1 cellular context compared by ENCODE assay signal in the genomic region with DNA sequence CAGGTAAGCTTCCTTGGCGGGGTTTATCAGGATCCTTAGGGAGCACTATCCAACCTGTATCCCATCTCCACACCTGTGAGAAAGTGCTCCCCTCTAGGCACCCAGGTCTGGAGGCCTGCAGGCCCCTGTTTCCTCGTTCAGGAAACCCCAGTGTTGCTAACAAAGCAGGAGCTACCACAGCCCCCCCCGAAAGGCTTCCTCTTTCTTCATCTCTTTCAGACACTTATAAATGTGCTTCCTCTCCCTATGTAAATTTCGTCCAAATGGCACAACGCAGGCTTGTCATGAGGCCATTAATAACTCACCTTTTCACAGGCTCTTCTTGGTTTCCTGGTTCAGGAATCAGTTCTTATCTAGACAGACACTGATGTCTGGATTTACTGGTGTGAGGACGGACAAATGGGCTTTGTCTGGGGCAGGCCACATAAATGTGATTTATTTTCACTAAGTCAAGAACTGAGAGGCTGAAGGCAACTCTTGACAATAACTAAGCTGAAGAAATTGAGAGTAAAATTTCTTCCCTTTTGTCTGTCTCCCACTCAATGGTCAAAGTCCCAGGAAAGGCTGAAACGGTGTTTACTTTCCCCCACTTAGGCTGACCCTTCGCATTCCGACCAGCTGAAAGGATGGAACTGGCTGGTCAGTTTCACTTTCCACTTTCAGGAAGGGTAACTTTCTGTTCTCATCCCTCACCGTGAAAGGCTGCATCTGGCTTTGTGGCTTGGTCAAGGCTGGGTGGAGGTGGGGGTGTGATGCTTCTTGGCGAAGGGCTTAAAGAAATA.
A peak's percentile ranks its signal among the peaks of the same experiment; 100 is the strongest.
TF ChIP-seq lines count a peak whose summit lies in the region.

No MANE protein-coding gene starts in this region.

TF ChIP-seq in HepG2, 621 proteins besides CTCF, POLR2A, EP300 and RAD21 (continued from another document and continues in another):
- TF ChIP-seq, protein P1, sequence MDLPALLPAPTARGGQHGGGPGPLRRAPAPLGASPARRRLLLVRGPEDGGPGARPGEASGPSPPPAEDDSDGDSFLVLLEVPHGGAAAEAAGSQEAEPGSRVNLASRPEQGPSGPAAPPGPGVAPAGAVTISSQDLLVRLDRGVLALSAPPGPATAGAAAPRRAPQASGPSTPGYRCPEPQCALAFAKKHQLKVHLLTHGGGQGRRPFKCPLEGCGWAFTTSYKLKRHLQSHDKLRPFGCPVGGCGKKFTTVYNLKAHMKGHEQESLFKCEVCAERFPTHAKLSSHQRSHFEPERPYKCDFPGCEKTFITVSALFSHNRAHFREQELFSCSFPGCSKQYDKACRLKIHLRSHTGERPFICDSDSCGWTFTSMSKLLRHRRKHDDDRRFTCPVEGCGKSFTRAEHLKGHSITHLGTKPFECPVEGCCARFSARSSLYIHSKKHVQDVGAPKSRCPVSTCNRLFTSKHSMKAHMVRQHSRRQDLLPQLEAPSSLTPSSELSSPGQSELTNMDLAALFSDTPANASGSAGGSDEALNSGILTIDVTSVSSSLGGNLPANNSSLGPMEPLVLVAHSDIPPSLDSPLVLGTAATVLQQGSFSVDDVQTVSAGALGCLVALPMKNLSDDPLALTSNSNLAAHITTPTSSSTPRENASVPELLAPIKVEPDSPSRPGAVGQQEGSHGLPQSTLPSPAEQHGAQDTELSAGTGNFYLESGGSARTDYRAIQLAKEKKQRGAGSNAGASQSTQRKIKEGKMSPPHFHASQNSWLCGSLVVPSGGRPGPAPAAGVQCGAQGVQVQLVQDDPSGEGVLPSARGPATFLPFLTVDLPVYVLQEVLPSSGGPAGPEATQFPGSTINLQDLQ (CRISPR knock-in tag; IDR thresholded peaks at IDR 0.05): peak; percentile 99
- TF ChIP-seq ARNT2 (CRISPR knock-in tag; IDR thresholded peaks at IDR 0.05; ENCODE audit: low read depth) (no peak), ZNF260 (CRISPR knock-in tag; IDR thresholded peaks at IDR 0.05; ENCODE audit: borderline replicate concordance, low read depth) (no peak), SP5 (CRISPR knock-in tag; IDR thresholded peaks at IDR 0.05; ENCODE audit: borderline replicate concordance, low read depth) (no peak), ZNF547 (CRISPR knock-in tag; IDR thresholded peaks at IDR 0.05) (no peak), ZSCAN29 (CRISPR knock-in tag; conservative IDR thresholded peaks at IDR 0.05) (no peak), BHLHE40 (IDR thresholded peaks at IDR 0.05; ENCODE audit: low read length) (peak; percentile 27; the same call in 1 of the 2 replicates), ZNF788 (CRISPR knock-in tag; IDR thresholded peaks at IDR 0.05; ENCODE audit: borderline replicate concordance) (no peak), ZNF720 (CRISPR knock-in tag; IDR thresholded peaks at IDR 0.05) (no peak), NAIF1 (CRISPR knock-in tag; IDR thresholded peaks at IDR 0.05; ENCODE audit: borderline replicate concordance) (peak; percentile 57; the same call in 1 of the 2 replicates), JDP2 (CRISPR knock-in tag; IDR thresholded peaks at IDR 0.05; ENCODE audit: borderline replicate concordance) (no peak), MYC (CRISPR knock-in tag; IDR thresholded peaks at IDR 0.05; ENCODE audit: borderline replicate concordance) (no peak), ZSCAN31 (CRISPR knock-in tag; IDR thresholded peaks at IDR 0.05; ENCODE audit: low read depth) (no peak), ZNF652 (CRISPR knock-in tag; IDR thresholded peaks at IDR 0.05; ENCODE audit: borderline replicate concordance, low read depth) (peak; percentile 76; the same call in 1 of the 2 replicates), ZEB1 (IDR thresholded peaks at IDR 0.05; ENCODE audit: insufficient replicate concordance, low read depth) (peak; percentile 6), BCL6 (CRISPR knock-in tag; IDR thresholded peaks at IDR 0.05) (peak; percentile 78), ZNF263 (CRISPR knock-in tag; IDR thresholded peaks at IDR 0.05) (peak; percentile 80), ZBTB20 (CRISPR knock-in tag; IDR thresholded peaks at IDR 0.05; ENCODE audit: borderline replicate concordance, low read depth) (no peak), CCAR2 (optimal IDR thresholded peaks at IDR 0.05; ENCODE audit: low read depth, low read length) (no peak), KAT8 (CRISPR knock-in tag; IDR thresholded peaks at IDR 0.05) (no peak; the same call in 1 of the 2 replicates)
- TF ChIP-seq, protein P2, sequence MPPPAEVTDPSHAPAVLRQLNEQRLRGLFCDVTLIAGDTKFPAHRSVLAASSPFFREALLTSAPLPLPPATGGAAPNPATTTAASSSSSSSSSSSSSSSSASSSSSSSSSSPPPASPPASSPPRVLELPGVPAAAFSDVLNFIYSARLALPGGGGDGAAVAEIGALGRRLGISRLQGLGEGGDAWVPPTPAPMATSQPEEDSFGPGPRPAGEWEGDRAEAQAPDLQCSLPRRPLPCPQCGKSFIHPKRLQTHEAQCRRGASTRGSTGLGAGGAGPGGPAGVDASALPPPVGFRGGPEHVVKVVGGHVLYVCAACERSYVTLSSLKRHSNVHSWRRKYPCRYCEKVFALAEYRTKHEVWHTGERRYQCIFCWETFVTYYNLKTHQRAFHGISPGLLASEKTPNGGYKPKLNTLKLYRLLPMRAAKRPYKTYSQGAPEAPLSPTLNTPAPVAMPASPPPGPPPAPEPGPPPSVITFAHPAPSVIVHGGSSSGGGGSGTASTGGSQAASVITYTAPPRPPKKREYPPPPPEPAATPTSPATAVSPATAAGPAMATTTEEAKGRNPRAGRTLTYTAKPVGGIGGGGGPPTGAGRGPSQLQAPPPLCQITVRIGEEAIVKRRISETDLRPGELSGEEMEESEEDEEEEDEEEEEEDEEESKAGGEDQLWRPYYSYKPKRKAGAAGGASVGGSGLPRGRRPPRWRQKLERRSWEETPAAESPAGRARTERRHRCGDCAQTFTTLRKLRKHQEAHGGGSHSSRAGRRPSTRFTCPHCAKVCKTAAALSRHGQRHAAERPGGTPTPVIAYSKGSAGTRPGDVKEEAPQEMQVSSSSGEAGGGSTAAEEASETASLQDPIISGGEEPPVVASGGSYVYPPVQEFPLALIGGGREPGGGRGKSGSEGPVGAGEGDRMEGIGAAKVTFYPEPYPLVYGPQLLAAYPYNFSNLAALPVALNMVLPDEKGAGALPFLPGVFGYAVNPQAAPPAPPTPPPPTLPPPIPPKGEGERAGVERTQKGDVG (CRISPR knock-in tag; IDR thresholded peaks at IDR 0.05; ENCODE audit: borderline replicate concordance): no peak
- TF ChIP-seq, protein P3, sequence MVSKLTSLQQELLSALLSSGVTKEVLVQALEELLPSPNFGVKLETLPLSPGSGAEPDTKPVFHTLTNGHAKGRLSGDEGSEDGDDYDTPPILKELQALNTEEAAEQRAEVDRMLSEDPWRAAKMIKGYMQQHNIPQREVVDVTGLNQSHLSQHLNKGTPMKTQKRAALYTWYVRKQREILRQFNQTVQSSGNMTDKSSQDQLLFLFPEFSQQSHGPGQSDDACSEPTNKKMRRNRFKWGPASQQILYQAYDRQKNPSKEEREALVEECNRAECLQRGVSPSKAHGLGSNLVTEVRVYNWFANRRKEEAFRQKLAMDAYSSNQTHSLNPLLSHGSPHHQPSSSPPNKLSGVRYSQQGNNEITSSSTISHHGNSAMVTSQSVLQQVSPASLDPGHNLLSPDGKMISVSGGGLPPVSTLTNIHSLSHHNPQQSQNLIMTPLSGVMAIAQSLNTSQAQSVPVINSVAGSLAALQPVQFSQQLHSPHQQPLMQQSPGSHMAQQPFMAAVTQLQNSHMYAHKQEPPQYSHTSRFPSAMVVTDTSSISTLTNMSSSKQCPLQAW (CRISPR knock-in tag; IDR thresholded peaks at IDR 0.05): 0 out of 2 replicates have a peak, but pooled peaks have one; percentile 37
- TF ChIP-seq, protein P4, sequence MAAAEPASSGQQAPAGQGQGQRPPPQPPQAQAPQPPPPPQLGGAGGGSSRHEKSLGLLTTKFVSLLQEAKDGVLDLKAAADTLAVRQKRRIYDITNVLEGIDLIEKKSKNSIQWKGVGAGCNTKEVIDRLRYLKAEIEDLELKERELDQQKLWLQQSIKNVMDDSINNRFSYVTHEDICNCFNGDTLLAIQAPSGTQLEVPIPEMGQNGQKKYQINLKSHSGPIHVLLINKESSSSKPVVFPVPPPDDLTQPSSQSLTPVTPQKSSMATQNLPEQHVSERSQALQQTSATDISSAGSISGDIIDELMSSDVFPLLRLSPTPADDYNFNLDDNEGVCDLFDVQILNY (CRISPR knock-in tag; conservative IDR thresholded peaks at IDR 0.05): no peak
- TF ChIP-seq, protein P5, sequence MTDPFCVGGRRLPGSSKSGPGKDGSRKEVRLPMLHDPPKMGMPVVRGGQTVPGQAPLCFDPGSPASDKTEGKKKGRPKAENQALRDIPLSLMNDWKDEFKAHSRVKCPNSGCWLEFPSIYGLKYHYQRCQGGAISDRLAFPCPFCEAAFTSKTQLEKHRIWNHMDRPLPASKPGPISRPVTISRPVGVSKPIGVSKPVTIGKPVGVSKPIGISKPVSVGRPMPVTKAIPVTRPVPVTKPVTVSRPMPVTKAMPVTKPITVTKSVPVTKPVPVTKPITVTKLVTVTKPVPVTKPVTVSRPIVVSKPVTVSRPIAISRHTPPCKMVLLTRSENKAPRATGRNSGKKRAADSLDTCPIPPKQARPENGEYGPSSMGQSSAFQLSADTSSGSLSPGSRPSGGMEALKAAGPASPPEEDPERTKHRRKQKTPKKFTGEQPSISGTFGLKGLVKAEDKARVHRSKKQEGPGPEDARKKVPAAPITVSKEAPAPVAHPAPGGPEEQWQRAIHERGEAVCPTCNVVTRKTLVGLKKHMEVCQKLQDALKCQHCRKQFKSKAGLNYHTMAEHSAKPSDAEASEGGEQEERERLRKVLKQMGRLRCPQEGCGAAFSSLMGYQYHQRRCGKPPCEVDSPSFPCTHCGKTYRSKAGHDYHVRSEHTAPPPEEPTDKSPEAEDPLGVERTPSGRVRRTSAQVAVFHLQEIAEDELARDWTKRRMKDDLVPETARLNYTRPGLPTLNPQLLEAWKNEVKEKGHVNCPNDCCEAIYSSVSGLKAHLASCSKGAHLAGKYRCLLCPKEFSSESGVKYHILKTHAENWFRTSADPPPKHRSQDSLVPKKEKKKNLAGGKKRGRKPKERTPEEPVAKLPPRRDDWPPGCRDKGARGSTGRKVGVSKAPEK (CRISPR knock-in tag; IDR thresholded peaks at IDR 0.05; ENCODE audit: borderline replicate concordance): no peak
- TF ChIP-seq, protein P6, sequence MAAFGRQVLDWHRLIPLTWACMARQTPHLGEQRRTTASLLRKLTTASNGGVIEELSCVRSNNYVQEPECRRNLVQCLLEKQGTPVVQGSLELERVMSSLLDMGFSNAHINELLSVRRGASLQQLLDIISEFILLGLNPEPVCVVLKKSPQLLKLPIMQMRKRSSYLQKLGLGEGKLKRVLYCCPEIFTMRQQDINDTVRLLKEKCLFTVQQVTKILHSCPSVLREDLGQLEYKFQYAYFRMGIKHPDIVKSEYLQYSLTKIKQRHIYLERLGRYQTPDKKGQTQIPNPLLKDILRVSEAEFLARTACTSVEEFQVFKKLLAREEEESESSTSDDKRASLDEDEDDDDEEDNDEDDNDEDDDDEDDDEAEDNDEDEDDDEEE (CRISPR knock-in tag; IDR thresholded peaks at IDR 0.05): no peak
- TF ChIP-seq, protein P7, sequence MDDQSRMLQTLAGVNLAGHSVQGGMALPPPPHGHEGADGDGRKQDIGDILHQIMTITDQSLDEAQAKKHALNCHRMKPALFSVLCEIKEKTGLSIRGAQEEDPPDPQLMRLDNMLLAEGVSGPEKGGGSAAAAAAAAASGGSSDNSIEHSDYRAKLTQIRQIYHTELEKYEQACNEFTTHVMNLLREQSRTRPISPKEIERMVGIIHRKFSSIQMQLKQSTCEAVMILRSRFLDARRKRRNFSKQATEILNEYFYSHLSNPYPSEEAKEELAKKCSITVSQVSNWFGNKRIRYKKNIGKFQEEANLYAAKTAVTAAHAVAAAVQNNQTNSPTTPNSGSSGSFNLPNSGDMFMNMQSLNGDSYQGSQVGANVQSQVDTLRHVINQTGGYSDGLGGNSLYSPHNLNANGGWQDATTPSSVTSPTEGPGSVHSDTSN (CRISPR knock-in tag; IDR thresholded peaks at IDR 0.05; ENCODE audit: borderline replicate concordance): no peak
- TF ChIP-seq, protein P8, sequence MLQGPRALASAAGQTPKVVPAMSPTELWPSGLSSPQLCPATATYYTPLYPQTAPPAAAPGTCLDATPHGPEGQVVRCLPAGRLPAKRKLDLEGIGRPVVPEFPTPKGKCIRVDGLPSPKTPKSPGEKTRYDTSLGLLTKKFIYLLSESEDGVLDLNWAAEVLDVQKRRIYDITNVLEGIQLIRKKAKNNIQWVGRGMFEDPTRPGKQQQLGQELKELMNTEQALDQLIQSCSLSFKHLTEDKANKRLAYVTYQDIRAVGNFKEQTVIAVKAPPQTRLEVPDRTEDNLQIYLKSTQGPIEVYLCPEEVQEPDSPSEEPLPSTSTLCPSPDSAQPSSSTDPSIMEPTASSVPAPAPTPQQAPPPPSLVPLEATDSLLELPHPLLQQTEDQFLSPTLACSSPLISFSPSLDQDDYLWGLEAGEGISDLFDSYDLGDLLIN (CRISPR knock-in tag; IDR thresholded peaks at IDR 0.05; ENCODE audit: borderline replicate concordance): no peak
- TF ChIP-seq, protein P9, sequence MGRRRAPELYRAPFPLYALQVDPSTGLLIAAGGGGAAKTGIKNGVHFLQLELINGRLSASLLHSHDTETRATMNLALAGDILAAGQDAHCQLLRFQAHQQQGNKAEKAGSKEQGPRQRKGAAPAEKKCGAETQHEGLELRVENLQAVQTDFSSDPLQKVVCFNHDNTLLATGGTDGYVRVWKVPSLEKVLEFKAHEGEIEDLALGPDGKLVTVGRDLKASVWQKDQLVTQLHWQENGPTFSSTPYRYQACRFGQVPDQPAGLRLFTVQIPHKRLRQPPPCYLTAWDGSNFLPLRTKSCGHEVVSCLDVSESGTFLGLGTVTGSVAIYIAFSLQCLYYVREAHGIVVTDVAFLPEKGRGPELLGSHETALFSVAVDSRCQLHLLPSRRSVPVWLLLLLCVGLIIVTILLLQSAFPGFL (CRISPR knock-in tag; IDR thresholded peaks at IDR 0.05): no peak
- TF ChIP-seq, protein P10, sequence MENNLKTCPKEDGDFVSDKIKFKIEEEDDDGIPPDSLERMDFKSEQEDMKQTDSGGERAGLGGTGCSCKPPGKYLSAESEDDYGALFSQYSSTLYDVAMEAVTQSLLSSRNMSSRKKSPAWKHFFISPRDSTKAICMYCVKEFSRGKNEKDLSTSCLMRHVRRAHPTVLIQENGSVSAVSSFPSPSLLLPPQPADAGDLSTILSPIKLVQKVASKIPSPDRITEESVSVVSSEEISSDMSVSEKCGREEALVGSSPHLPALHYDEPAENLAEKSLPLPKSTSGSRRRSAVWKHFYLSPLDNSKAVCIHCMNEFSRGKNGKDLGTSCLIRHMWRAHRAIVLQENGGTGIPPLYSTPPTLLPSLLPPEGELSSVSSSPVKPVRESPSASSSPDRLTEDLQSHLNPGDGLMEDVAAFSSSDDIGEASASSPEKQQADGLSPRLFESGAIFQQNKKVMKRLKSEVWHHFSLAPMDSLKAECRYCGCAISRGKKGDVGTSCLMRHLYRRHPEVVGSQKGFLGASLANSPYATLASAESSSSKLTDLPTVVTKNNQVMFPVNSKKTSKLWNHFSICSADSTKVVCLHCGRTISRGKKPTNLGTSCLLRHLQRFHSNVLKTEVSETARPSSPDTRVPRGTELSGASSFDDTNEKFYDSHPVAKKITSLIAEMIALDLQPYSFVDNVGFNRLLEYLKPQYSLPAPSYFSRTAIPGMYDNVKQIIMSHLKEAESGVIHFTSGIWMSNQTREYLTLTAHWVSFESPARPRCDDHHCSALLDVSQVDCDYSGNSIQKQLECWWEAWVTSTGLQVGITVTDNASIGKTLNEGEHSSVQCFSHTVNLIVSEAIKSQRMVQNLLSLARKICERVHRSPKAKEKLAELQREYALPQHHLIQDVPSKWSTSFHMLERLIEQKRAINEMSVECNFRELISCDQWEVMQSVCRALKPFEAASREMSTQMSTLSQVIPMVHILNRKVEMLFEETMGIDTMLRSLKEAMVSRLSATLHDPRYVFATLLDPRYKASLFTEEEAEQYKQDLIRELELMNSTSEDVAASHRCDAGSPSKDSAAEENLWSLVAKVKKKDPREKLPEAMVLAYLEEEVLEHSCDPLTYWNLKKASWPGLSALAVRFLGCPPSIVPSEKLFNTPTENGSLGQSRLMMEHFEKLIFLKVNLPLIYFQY (CRISPR knock-in tag; IDR thresholded peaks at IDR 0.05; ENCODE audit: borderline replicate concordance): no peak
